In the genomic region with DNA sequence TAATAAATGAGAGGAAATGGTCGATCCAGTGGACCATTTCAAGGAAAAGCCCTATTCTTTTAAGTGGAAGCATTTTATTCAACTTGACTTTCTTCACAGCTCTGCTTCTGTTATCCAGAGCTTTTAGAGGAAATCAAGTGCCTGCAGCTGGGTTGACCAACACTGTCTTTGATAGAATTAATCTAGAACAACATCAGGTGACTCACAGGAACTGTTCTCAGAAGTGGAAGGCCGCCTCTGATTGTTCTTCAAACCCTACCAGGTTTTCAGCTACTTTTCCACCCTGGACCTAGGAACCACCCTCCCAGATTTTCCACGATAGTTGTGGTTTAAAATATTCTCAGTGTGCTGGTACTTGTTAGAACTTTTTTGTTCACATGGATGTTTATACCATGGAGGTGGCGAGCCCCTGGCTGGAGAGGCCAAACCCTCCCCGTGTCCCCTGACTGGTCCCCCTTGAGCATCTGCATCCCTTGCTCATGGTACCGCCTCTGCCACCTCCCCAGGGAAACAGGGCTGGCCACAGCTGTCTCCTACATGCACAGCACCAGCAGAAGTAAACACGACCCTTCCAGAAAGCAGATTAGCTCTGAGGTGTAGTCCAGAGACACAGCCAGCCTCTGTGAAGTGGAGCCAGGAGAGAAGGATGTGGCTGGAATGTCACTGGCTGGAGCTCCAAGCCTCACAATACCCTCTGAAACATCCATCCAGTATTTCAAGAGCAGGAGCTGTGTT, we compare ENCODE assay signal across 16 cellular contexts.
DNase-seq lines count a peak whose midpoint lies in the region; ATAC-seq and TF ChIP-seq lines count a peak whose summit lies in the region.
"Had no signal": no experiment of that assay in that cellular context is flagged by ENCODE, and none has a peak within 500 bp of the region (broad histone marks: within the 10 kb centered on the region; RNA-seq: fewer than 3 reads in every experiment).

No MANE protein-coding gene starts in this region.

- no peak overlapping the region for H3K4me3 Mint-ChIP-seq in activated naive CD4-positive, alpha-beta T cell treated with anti-CD3 and anti-CD28 coated beads, Interleukin-2, amount 10 ng/mL, durations not matched to agents 7 days and 5 days
- no peak overlapping the region for H3K4me3 Mint-ChIP-seq in activated CD8-positive, alpha-beta T cell treated with anti-CD3 and anti-CD28 coated beads for 36 hours
- peak overlapping the region; percentile 35 to 59 for H3K4me3 Mint-ChIP-seq in effector memory CD8-positive, alpha-beta T cell
- H3K4me3 Mint-ChIP-seq: GM23338 had no signal

- CTCF ChIA-PET in activated naive CD4-positive, alpha-beta T cell treated with anti-CD3 and anti-CD28 coated beads, Interleukin-2, amount 10 ng/mL, durations not matched to agents 7 days and 5 days (lab: Charles Lee) = no interaction called here
- CTCF ChIA-PET in activated CD8-positive, alpha-beta T cell treated with anti-CD3 and anti-CD28 coated beads for 36 hours (lab: Charles Lee) = interaction anchor here (1.6 to 1.8 kb wide), 3 partner anchors 9 to 13 kb away, joined by 4 to 5 read pairs (median 4); no protein-coding TSS in a partner anchor

- no peak for DNase-seq in activated naive CD4-positive, alpha-beta T cell treated with anti-CD3 and anti-CD28 coated beads, Interleukin-2, amount 10 ng/mL, durations not matched to agents 7 days and 5 days
- DNase-seq in activated naive CD4-positive, alpha-beta T cell (lab: John Stamatoyannopoulos, UW) = no peak
- DNase-seq in activated CD8-positive, alpha-beta T cell treated with anti-CD3 and anti-CD28 coated beads for 36 hours = no peak
- DNase-seq in effector memory CD8-positive, alpha-beta T cell = no peak
- DNase-seq in superior temporal gyrus (ENCODE audit: extremely low spot score) (peak; percentile 6), GDM1 (lab: John Stamatoyannopoulos, UW) (no peak)
- no peak for DNase-seq in activated effector memory CD4-positive, alpha-beta T cell treated with anti-CD3 and anti-CD28 coated beads, Interleukin-2, amount 50 U/mL, for 16 hours
- DNase-seq: left cardiac atrium, midbrain, NCI-H1694, occipital lobe, right lobe of liver, RPMI8226, SW 1271 had no signal

- H3K36me3 Mint-ChIP-seq in activated naive CD4-positive, alpha-beta T cell treated with anti-CD3 and anti-CD28 coated beads, Interleukin-2, amount 10 ng/mL, durations not matched to agents 7 days and 5 days = peaks cover 93% of the 10 kb centered on the region
- peaks cover 86% of the 10 kb centered on the region for H3K36me3 Mint-ChIP-seq in activated CD8-positive, alpha-beta T cell treated with anti-CD3 and anti-CD28 coated beads for 36 hours (ENCODE audit: low read depth)
- peaks cover 100% of the 10 kb centered on the region for H3K36me3 Mint-ChIP-seq in effector memory CD8-positive, alpha-beta T cell (ENCODE audit: insufficient read depth)

- peak overlapping the region; percentile 68 for H3K27ac Mint-ChIP-seq in activated naive CD4-positive, alpha-beta T cell treated with anti-CD3 and anti-CD28 coated beads, Interleukin-2, amount 10 ng/mL, durations not matched to agents 7 days and 5 days
- H3K27ac Mint-ChIP-seq in activated CD8-positive, alpha-beta T cell treated with anti-CD3 and anti-CD28 coated beads for 36 hours = peak overlapping the region; percentile 90
- H3K27ac Mint-ChIP-seq in effector memory CD8-positive, alpha-beta T cell = peak overlapping the region; percentile 93 to 94
- H3K27ac Mint-ChIP-seq: GM23338 had no signal

- no peaks in the 10 kb centered on the region for H3K9me3 Mint-ChIP-seq in activated naive CD4-positive, alpha-beta T cell treated with anti-CD3 and anti-CD28 coated beads, Interleukin-2, amount 10 ng/mL, durations not matched to agents 7 days and 5 days
- H3K9me3 Mint-ChIP-seq in activated CD8-positive, alpha-beta T cell treated with anti-CD3 and anti-CD28 coated beads for 36 hours = no peaks in the 10 kb centered on the region
- H3K9me3 Mint-ChIP-seq in effector memory CD8-positive, alpha-beta T cell = no peaks in the 10 kb centered on the region
- H3K9me3 Mint-ChIP-seq: GM23338 had no signal

- ATAC-seq in activated CD8-positive, alpha-beta T cell treated with anti-CD3 and anti-CD28 coated beads for 36 hours = no peak
- no peak for ATAC-seq in effector memory CD8-positive, alpha-beta T cell (replicated peaks)
- no peak for ATAC-seq in HG03565 (IDR thresholded peaks at IDR 0.05; ENCODE audit: unreplicated experiment)
- ATAC-seq: right lobe of liver had no signal

- H3K4me1 Mint-ChIP-seq in activated naive CD4-positive, alpha-beta T cell treated with anti-CD3 and anti-CD28 coated beads, Interleukin-2, amount 10 ng/mL, durations not matched to agents 7 days and 5 days = peaks cover 48% of the 10 kb centered on the region
- H3K4me1 Mint-ChIP-seq in activated CD8-positive, alpha-beta T cell treated with anti-CD3 and anti-CD28 coated beads for 36 hours (ENCODE audit: low read depth) = peaks cover 67% of the 10 kb centered on the region
- H3K4me1 Mint-ChIP-seq in effector memory CD8-positive, alpha-beta T cell (ENCODE audit: low read depth in 2 of 2) = peaks cover 40 to 70% of the 10 kb centered on the region in 2 donors
- H3K4me1 Mint-ChIP-seq: GM23338 had no signal

- POLR2A ChIA-PET in activated CD8-positive, alpha-beta T cell treated with anti-CD3 and anti-CD28 coated beads for 36 hours (lab: Charles Lee) = interaction anchor here (0.8 to 0.9 kb wide), 2 partner anchors 10 to 12 kb away, joined by 4 to 7 read pairs; no protein-coding TSS in a partner anchor

- H3K27me3 Mint-ChIP-seq in activated naive CD4-positive, alpha-beta T cell treated with anti-CD3 and anti-CD28 coated beads, Interleukin-2, amount 10 ng/mL, durations not matched to agents 7 days and 5 days = no peaks in the 10 kb centered on the region
- H3K27me3 Mint-ChIP-seq in activated CD8-positive, alpha-beta T cell treated with anti-CD3 and anti-CD28 coated beads for 36 hours = no peaks in the 10 kb centered on the region
- no peaks in the 10 kb centered on the region for H3K27me3 Mint-ChIP-seq in effector memory CD8-positive, alpha-beta T cell

- intact Hi-C loops in activated CD8-positive, alpha-beta T cell treated with anti-CD3 and anti-CD28 coated beads for 36 hours (cut with micrococcal nuclease) = no loop called here

- no peak for TF ChIP-seq CTCF in activated CD8-positive, alpha-beta T cell treated with anti-CD3 and anti-CD28 coated beads for 36 hours (IDR thresholded peaks at IDR 0.05)

Comparison
In these comparisons a context has a peak if more than half of its experiments do, and no peak if none do; other contexts are left out.
1. H3K4me3 Mint-ChIP-seq: peak in effector memory CD8-positive, alpha-beta T cell (2 of 2); none in activated naive CD4-positive, alpha-beta T cell treated with anti-CD3 and anti-CD28 coated beads, Interleukin-2, amount 10 ng/mL, durations not matched to agents 7 days and 5 days (single experiment) and activated CD8-positive, alpha-beta T cell treated with anti-CD3 and anti-CD28 coated beads for 36 hours (single experiment).
2. Peak in every context shown above with its lines, with median percentiles within 50 percentile points of each other: H3K27ac Mint-ChIP-seq.